25 cellular contexts compared by ENCODE assay signal in the genomic region with DNA sequence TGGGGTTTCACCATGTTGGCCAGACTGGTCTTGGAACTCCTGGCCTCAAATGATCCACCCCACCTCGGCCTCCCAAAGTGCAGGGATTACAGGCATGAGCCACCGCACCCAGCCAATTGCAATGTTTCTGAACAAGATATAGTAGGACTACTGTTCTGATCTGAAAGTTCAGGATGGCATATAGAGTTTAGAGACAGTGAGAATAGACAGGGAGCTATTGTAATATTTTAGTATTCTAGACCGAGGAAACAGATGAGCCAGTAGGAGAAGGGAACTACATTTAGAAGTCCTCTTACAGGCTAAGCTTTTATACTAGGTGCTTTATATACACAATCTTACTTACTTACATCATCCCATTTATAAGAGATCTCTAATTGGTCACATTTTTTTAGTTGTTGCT. TPM values are rescaled to one million over a fixed set of nuclear protein-coding genes. Genes with fewer than 3 reads are reported as not detected.
"Had no signal": no experiment of that assay in that cellular context is flagged by ENCODE, and none has a peak within 500 bp of the region (broad histone marks: within the 10 kb centered on the region; RNA-seq: fewer than 3 reads in every experiment).

No MANE protein-coding gene starts in this region.

- H3K9me3 Mint-ChIP-seq: nephron had no signal

- H3K4me3 Mint-ChIP-seq: naive thymus-derived CD8-positive, alpha-beta T cell; nephron; neural crest cell; stimulated activated memory B cell treated with anti-CD40 and anti-IgM and Interleukin-4, amounts not matched to agents 10 μg/mL and 1 μg/mL and 100 μg/mL, for 72 hours; stimulated activated naive CD8-positive, alpha-beta T cell treated with anti-CD3 and anti-CD28 coated beads, Interleukin-15, amount 100 ng/mL, for 72 hours; type B pancreatic cell had no signal

- H3K27me3 Mint-ChIP-seq: naive thymus-derived CD8-positive, alpha-beta T cell; stimulated activated memory B cell treated with anti-CD40 and anti-IgM and Interleukin-4, amounts not matched to agents 10 μg/mL and 1 μg/mL and 100 μg/mL, for 72 hours; stimulated activated naive CD8-positive, alpha-beta T cell treated with anti-CD3 and anti-CD28 coated beads, Interleukin-15, amount 100 ng/mL, for 72 hours; type B pancreatic cell had no signal

- ATAC-seq: left colon; left lung; lower lobe of right lung; naive thymus-derived CD8-positive, alpha-beta T cell; right lobe of liver; stimulated activated memory B cell treated with anti-CD40 and anti-IgM and Interleukin-4, amounts not matched to agents 10 μg/mL and 1 μg/mL and 100 μg/mL, for 72 hours; stimulated activated naive CD8-positive, alpha-beta T cell treated with anti-CD3 and anti-CD28 coated beads, Interleukin-15, amount 100 ng/mL, for 72 hours had no signal

- H3K4me1 Mint-ChIP-seq: nephron had no signal

- DNase-seq: hippocampal formation; left colon; left lung; lower lobe of right lung; mammary epithelial cell; mesenchymal stem cell; naive thymus-derived CD8-positive, alpha-beta T cell; occipital lobe; right lobe of liver; stimulated activated CD4-positive, alpha-beta T cell treated with anti-CD3 and anti-CD28 coated beads, Interleukin-1b, Interleukin-23, amount 100 ng/mL, for 48 hours; stimulated activated CD4-positive, alpha-beta T cell treated with anti-CD3 and anti-CD28 coated beads, Interleukin-2, amount 100 ng/mL, for 48 hours; stimulated activated CD4-positive, alpha-beta T cell treated with anti-CD3 and anti-CD28 coated beads, Interleukin-4, amount 100 ng/mL, for 4 hours; stimulated activated CD8-positive, alpha-beta memory T cell treated with anti-CD3 and anti-CD28 coated beads, Interleukin-4, amount 100 ng/mL, for 48 hours; stimulated activated naive CD4-positive, alpha-beta T cell treated with Interleukin-2 at 50 U/mL for 16 hours; stimulated activated naive CD8-positive, alpha-beta T cell treated with anti-CD3 and anti-CD28 coated beads, Interleukin-15, amount 100 ng/mL, for 72 hours; substantia nigra; uterus had no signal

- H3K27ac Mint-ChIP-seq: nephron; stimulated activated memory B cell treated with anti-CD40 and anti-IgM and Interleukin-4, amounts not matched to agents 10 μg/mL and 1 μg/mL and 100 μg/mL, for 72 hours; stimulated activated naive CD8-positive, alpha-beta T cell treated with anti-CD3 and anti-CD28 coated beads, Interleukin-15, amount 100 ng/mL, for 72 hours; type B pancreatic cell had no signal

RNA-seq across cellular contexts. Expression of a gene that starts 39.0 kb away (rescaled TPM):
- total RNA-seq: posterior vena cava, right atrium auricular region, smooth muscle cell had no signal
- polyA plus RNA-seq: liver; naive thymus-derived CD8-positive, alpha-beta T cell had no signal
